ENCODE assay signal across 29 cellular contexts in the genomic region with DNA sequence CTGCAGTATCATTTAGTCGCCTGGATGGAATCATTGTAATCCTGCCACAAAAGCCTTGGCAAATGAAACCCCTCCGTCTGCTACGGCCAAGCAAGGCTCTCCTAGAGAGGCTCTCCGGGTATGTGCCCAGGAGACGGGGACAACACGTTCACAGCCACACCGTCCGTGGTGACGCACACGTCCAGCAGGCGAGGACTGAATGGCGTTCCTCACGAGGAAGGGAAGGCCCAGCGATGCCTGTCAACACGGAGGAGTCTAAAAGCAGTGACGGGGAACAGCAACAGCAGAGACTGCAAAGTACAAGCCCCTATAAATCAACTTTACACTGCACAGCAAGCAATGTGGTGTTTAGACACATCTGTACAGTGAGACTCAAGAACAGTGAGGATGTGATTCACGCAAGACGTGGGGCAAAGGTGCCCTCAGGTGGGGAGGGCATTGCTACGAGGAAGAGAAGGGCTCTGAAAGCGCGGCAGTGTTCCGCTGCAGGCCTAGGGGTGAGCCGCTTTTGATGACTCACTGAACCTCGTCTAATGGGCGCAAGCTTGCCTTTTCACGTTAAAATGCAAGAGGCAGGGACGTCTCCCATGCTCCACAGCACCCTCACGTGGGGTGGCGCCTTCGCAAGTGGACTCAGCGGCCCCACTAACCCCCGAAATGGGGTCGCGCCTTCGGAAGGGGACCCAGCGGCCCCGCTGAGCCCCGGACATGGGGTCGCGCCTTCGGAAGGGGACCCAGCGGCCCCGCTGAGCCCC. TPM values are rescaled to one million over a fixed set of nuclear protein-coding genes. Genes with fewer than 3 reads are reported as not detected.
"Had no signal": no experiment of that assay in that cellular context is flagged by ENCODE, and none has a peak within 500 bp of the region (broad histone marks: within the 10 kb centered on the region; RNA-seq: fewer than 3 reads in every experiment).

No MANE protein-coding gene starts in this region.

- FAIRE-seq: astrocyte, islet of Langerhans had no signal

- H3K36me3 ChIP-seq: ovary had no signal

- H3K27me3 Mint-ChIP-seq: activated CD4-positive, alpha-beta memory T cell treated with anti-CD3 and anti-CD28 coated beads, Interleukin-2, amount 10 ng/mL, durations not matched to agents 7 days and 5 days; activated CD4-positive, alpha-beta T cell treated with anti-CD3 and anti-CD28 coated beads, Interleukin-2, amount 10 ng/mL, durations not matched to agents 7 days and 5 days; activated naive CD8-positive, alpha-beta T cell treated with anti-CD3 and anti-CD28 coated beads, Interleukin-2, amount 10 ng/mL, durations not matched to agents 7 days and 5 days; dendritic cell treated with granulocyte-macrophage colony-stimulating factor and Interleukin-4, amounts not matched to agents 40 ng/mL and 50 ng/mL, for 4 days; stimulated activated naive CD8-positive, alpha-beta T cell treated with anti-CD3 and anti-CD28 coated beads, Interleukin-15, amount 100 ng/mL, for 72 hours; T-helper 17 cell had no signal

- H3K4me3 ChIP-seq: esophagus muscularis mucosa, ovary, prostate gland, thyroid gland, upper lobe of left lung had no signal

- H3K4me3 Mint-ChIP-seq: activated CD4-positive, alpha-beta memory T cell treated with anti-CD3 and anti-CD28 coated beads, Interleukin-2, amount 10 ng/mL, durations not matched to agents 7 days and 5 days; activated CD4-positive, alpha-beta T cell treated with anti-CD3 and anti-CD28 coated beads, Interleukin-2, amount 10 ng/mL, durations not matched to agents 7 days and 5 days; activated naive CD4-positive, alpha-beta T cell treated with anti-CD3 and anti-CD28 coated beads for 36 hours; activated naive CD8-positive, alpha-beta T cell treated with anti-CD3 and anti-CD28 coated beads, Interleukin-2, amount 10 ng/mL, durations not matched to agents 7 days and 5 days; dendritic cell treated with granulocyte-macrophage colony-stimulating factor and Interleukin-4, amounts not matched to agents 40 ng/mL and 50 ng/mL, for 4 days; nephron; stimulated activated effector memory CD8-positive, alpha-beta T cell treated with anti-CD3 and anti-CD28 coated beads, Interleukin-12 subunit alpha, Interleukin-12 subunit beta, amount 100 ng/mL, for 72 hours; stimulated activated naive CD8-positive, alpha-beta T cell treated with anti-CD3 and anti-CD28 coated beads, Interleukin-15, amount 100 ng/mL, for 72 hours; T-helper 17 cell had no signal

- H3K27ac Mint-ChIP-seq: activated CD4-positive, alpha-beta memory T cell treated with anti-CD3 and anti-CD28 coated beads, Interleukin-2, amount 10 ng/mL, durations not matched to agents 7 days and 5 days; activated CD4-positive, alpha-beta T cell treated with anti-CD3 and anti-CD28 coated beads, Interleukin-2, amount 10 ng/mL, durations not matched to agents 7 days and 5 days; activated naive CD4-positive, alpha-beta T cell treated with anti-CD3 and anti-CD28 coated beads for 36 hours; activated naive CD8-positive, alpha-beta T cell treated with anti-CD3 and anti-CD28 coated beads, Interleukin-2, amount 10 ng/mL, durations not matched to agents 7 days and 5 days; activated T-helper 2 cell treated with anti-CD3 and anti-CD28 coated beads, Interferon-gamma antibody, Interleukin-2, Interleukin-4, amounts not matched to agents 10 μg/mL and 5 μg/mL and 100 μg/mL, durations not matched to agents 14 hours and 24 hours and 36 hours; dendritic cell treated with granulocyte-macrophage colony-stimulating factor and Interleukin-4, amounts not matched to agents 40 ng/mL and 50 ng/mL, for 4 days; nephron; stimulated activated effector memory CD8-positive, alpha-beta T cell treated with anti-CD3 and anti-CD28 coated beads, Interleukin-12 subunit alpha, Interleukin-12 subunit beta, amount 100 ng/mL, for 72 hours; stimulated activated naive CD8-positive, alpha-beta T cell treated with anti-CD3 and anti-CD28 coated beads, Interleukin-15, amount 100 ng/mL, for 72 hours; T-helper 17 cell had no signal

- H3K9me3 Mint-ChIP-seq: activated CD4-positive, alpha-beta memory T cell treated with anti-CD3 and anti-CD28 coated beads, Interleukin-2, amount 10 ng/mL, durations not matched to agents 7 days and 5 days; activated CD4-positive, alpha-beta T cell treated with anti-CD3 and anti-CD28 coated beads, Interleukin-2, amount 10 ng/mL, durations not matched to agents 7 days and 5 days; activated naive CD4-positive, alpha-beta T cell treated with anti-CD3 and anti-CD28 coated beads for 36 hours; activated naive CD8-positive, alpha-beta T cell treated with anti-CD3 and anti-CD28 coated beads, Interleukin-2, amount 10 ng/mL, durations not matched to agents 7 days and 5 days; activated T-helper 2 cell treated with anti-CD3 and anti-CD28 coated beads, Interferon-gamma antibody, Interleukin-2, Interleukin-4, amounts not matched to agents 10 μg/mL and 5 μg/mL and 100 μg/mL, durations not matched to agents 14 hours and 24 hours and 36 hours; dendritic cell treated with granulocyte-macrophage colony-stimulating factor and Interleukin-4, amounts not matched to agents 40 ng/mL and 50 ng/mL, for 4 days; nephron; stimulated activated effector memory CD8-positive, alpha-beta T cell treated with anti-CD3 and anti-CD28 coated beads, Interleukin-12 subunit alpha, Interleukin-12 subunit beta, amount 100 ng/mL, for 72 hours; stimulated activated naive CD8-positive, alpha-beta T cell treated with anti-CD3 and anti-CD28 coated beads, Interleukin-15, amount 100 ng/mL, for 72 hours had no signal

- ATAC-seq: foreskin keratinocyte; left ventricle myocardium superior; SK-N-SH treated with all-trans-retinoic acid at 6 μM for 48 hours; stimulated activated effector memory CD8-positive, alpha-beta T cell treated with anti-CD3 and anti-CD28 coated beads, Interleukin-12 subunit alpha, Interleukin-12 subunit beta, amount 100 ng/mL, for 72 hours; stimulated activated naive CD8-positive, alpha-beta T cell treated with anti-CD3 and anti-CD28 coated beads, Interleukin-15, amount 100 ng/mL, for 72 hours; T-helper 17 cell had no signal

- H3K27me3 ChIP-seq: brain microvascular endothelial cell, esophagus muscularis mucosa, foreskin keratinocyte, neutrophil, ovary, thyroid gland, upper lobe of left lung had no signal

- DNase-seq: activated CD4-positive, alpha-beta memory T cell treated with anti-CD3 and anti-CD28 coated beads, Interleukin-2, amount 10 ng/mL, durations not matched to agents 7 days and 5 days; activated CD4-positive, alpha-beta T cell treated with anti-CD3 and anti-CD28 coated beads for 1 hour; activated CD4-positive, alpha-beta T cell treated with anti-CD3 and anti-CD28 coated beads, Interleukin-2, amount 10 ng/mL, durations not matched to agents 7 days and 5 days; activated naive CD4-positive, alpha-beta T cell treated with anti-CD3 and anti-CD28 coated beads for 36 hours; activated naive CD8-positive, alpha-beta T cell treated with anti-CD3 and anti-CD28 coated beads, Interleukin-2, amount 10 ng/mL, durations not matched to agents 7 days and 5 days; activated T-cell treated with anti-CD3 and anti-CD28 coated beads, Interleukin-2, amount 50 U/mL, for 48 hours; brain microvascular endothelial cell; central memory CD4-positive, alpha-beta T cell; foreskin keratinocyte; left ventricle myocardium superior; stimulated activated CD4-positive, alpha-beta T cell treated with anti-CD3 and anti-CD28 coated beads, Interleukin-4, amount 100 ng/mL, for 24 hours; stimulated activated naive CD8-positive, alpha-beta T cell treated with anti-CD3 and anti-CD28 coated beads, Interleukin-15, amount 100 ng/mL, for 72 hours; substantia nigra; T-helper 17 cell; T1000; thyroid gland; upper lobe of left lung had no signal

RNA-seq across cellular contexts. Expression of gene TP73, which starts 9.2 kb away (rescaled TPM):
- total RNA-seq: esophagus muscularis mucosa, mesenteric fat pad had no signal
